8 cellular contexts compared by ENCODE assay signal in the genomic region with DNA sequence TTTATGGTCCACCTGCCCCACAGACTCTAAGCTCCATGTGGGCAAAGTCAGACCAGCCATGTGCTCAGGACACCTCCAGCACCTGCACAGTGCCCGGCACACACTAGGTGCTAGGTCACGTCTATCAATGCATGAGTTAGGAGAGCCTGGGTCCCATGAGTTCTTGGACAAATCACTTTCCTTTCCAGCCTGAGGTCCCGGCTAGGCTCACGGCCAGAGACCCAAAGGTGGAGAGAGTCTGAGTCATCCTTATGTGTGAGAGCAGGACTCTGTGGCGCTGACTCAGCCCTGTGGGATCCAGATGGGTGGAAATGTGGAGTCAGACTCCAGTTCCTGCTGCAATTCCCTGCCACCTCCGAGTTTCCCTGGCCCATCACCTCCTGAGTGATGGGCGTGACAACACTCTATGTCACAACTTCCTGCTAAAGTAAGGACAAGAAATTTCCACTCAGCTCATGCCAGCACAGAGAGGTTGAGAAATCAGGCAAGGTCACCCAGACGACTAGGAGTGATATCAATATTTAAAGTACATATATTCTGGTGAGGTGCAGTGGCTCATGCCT. TPM values are rescaled to one million over a fixed set of nuclear protein-coding genes. Genes with fewer than 3 reads are reported as not detected.
DNase-seq lines count a peak whose midpoint lies in the region; ATAC-seq and TF ChIP-seq lines count a peak whose summit lies in the region.

No MANE protein-coding gene starts in this region.

- H3K27me3 ChIP-seq in ovary = no peaks in the 10 kb centered on the region

- H3K4me3 ChIP-seq in ovary = no peak overlapping the region

- H3K36me3 Mint-ChIP-seq in immature natural killer cell = no peaks in the 10 kb centered on the region

- peaks cover 6% of the 10 kb centered on the region for H3K4me1 ChIP-seq in ovary (ENCODE audit: insufficient read depth)

- ATAC-seq in esophagus mucosa = peak; percentile 84
- ATAC-seq in HG03039 (IDR thresholded peaks at IDR 0.05; ENCODE audit: unreplicated experiment) = no peak

- peak; percentile 66 for TF ChIP-seq EP300 in ovary (IDR thresholded peaks at IDR 0.05)

- peak; percentile 75 for DNase-seq in GF-D8 (lab: John Stamatoyannopoulos, UW)
- DNase-seq in RKO (ENCODE audit: low spot score) = peak; percentile 100
- peak; percentile 73 to 87 (median 77) for DNase-seq in ovary
- no peak for DNase-seq in GM19238 (ENCODE audit: insufficient read length, low spot score)
- no peak for DNase-seq in immature natural killer cell
- DNase-seq in DMS79 (lab: John Stamatoyannopoulos, UW) = no peak

- no peaks in the 10 kb centered on the region for H3K9me3 Mint-ChIP-seq in immature natural killer cell

- H3K36me3 ChIP-seq in ovary = no peaks in the 10 kb centered on the region

- TF ChIP-seq POLR2A in ovary (IDR thresholded peaks at IDR 0.05) = no peak

- peak overlapping the region in 1 of 5 donors; percentile 59 for H3K4me3 Mint-ChIP-seq in immature natural killer cell

- no peak overlapping the region for H3K27ac ChIP-seq in ovary

- TF ChIP-seq CTCF in ovary (IDR thresholded peaks at IDR 0.05) = no peak

- whole genome bisulfite sequencing in ovary, 3 donors = 23 to 38% (median 31%) methylated on average over 8 of the region's 8 CpGs

- H3K27ac Mint-ChIP-seq in immature natural killer cell = peak overlapping the region in 3 of 6 donors; percentile 27 to 82 (median 74)

- peaks cover 37 to 47% of the 10 kb centered on the region in 2 donors for H3K4me1 Mint-ChIP-seq in immature natural killer cell

- peaks cover 5 to 10% (median 7%) of the 10 kb centered on the region in 3 donors for H3K27me3 Mint-ChIP-seq in immature natural killer cell (ENCODE audit: low read depth in 3 of 3)

- no peaks in the 10 kb centered on the region for H3K9me3 ChIP-seq in ovary

- intact Hi-C loops in ovary (cut with DNase I) = loop anchor here in 1 of 4 donors (5.0 kb wide), 1 partner anchor 132 kb away; a partner anchor contains a TSS

RNA-seq across cellular contexts. Expression of a gene that starts 2.5 kb away (rescaled TPM):
- total RNA-seq in esophagus mucosa = 11.4 TPM
- total RNA-seq in ovary = 10 to 100 TPM; 29.5 to 58.4 (median 46.4) TPM
- 10 to 100 TPM in 1 of 2 donors, 1 to 10 TPM in 1; 2.2 to 34.0 TPM for polyA plus RNA-seq in ovary
- 10 to 100 TPM in 1 of 3 donors, 1 to 10 TPM in 2; 8.7 to 20.1 (median 9.1) TPM for polyA plus RNA-seq in immature natural killer cell

RNA-seq across cellular contexts. Expression of a gene that starts 11.2 kb away (rescaled TPM):
- total RNA-seq in esophagus mucosa = 4.3 TPM
- total RNA-seq in ovary = 1 to 10 TPM in 6 of 7 donors, under 1 TPM in 1; 0.48 to 4.0 (median 2.0) TPM
- under 1 TPM; 0.10 to 0.35 TPM for polyA plus RNA-seq in ovary
- polyA plus RNA-seq in immature natural killer cell = under 1 TPM in 2 of 3 donors, not detected in 1; 0.14 to 0.18 TPM

RNA-seq across cellular contexts. Expression of a gene that starts 18.3 kb away (rescaled TPM):
- 25.7 TPM for total RNA-seq in esophagus mucosa
- 10 to 100 TPM; 10.6 to 37.1 (median 27.8) TPM for total RNA-seq in ovary
- 10 to 100 TPM; 22.7 to 27.2 TPM for polyA plus RNA-seq in ovary
- 10 to 100 TPM; 48.0 to 79.7 (median 59.8) TPM for polyA plus RNA-seq in immature natural killer cell

RNA-seq across cellular contexts. Expression of a gene that starts 19.9 kb away (rescaled TPM):
- 13.0 TPM for total RNA-seq in esophagus mucosa
- 100 to 1,000 TPM in 5 of 7 donors, 10 to 100 TPM in 2; 58.5 to 141 (median 111) TPM for total RNA-seq in ovary
- 100 to 1,000 TPM in 1 of 2 donors, 10 to 100 TPM in 1; 52.5 to 145 TPM for polyA plus RNA-seq in ovary
- 10 to 100 TPM; 84.0 to 97.8 (median 94.1) TPM for polyA plus RNA-seq in immature natural killer cell

RNA-seq across cellular contexts. Expression of a gene that starts 41.9 kb away (rescaled TPM):
- total RNA-seq in esophagus mucosa (39.9 TPM), ovary (100 to 1,000 TPM in 6 of 7 donors, 10 to 100 TPM in 1; 30.9 to 174 (median 151) TPM)
- polyA plus RNA-seq in ovary (10 to 100 TPM; 37.7 to 87.4 TPM), immature natural killer cell (1 to 10 TPM in 1 of 3 donors, under 1 TPM in 1, not detected in 1; 0.12 to 1.0 TPM)

Comparison
In these comparisons a context has a peak if more than half of its experiments do, and no peak if none do; other contexts are left out.
1. DNase-seq: peak in GF-D8 (single experiment), RKO (single experiment) and ovary (5 of 5); none in GM19238 (single experiment), immature natural killer cell (0 of 3) and DMS79 (single experiment).